Comparison of ENCODE assay signal across 1 cellular context in the genomic region with DNA sequence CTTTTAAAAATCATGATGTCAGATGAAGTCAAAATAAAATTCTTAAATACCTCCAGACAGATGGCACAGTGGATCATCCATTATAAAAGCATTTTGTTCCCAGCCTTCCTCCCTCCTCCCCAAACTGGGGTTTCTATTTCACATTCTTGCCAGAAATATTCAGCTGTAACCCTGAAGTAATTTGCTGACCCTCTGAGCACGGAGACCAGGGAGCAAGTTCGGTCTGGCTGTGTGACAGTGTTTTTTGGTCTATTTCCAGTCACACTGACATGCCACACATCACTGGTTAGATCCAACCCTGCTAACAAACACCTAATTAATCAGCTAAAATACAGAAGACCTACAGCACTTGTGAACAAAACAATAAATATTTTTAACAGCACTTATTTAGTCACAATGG.
TF ChIP-seq lines count a peak whose summit lies in the region.

No MANE protein-coding gene starts in this region.

TF ChIP-seq in GM23338, 12 proteins besides CTCF, POLR2A, EP300 and RAD21 (continued from another document):
- TF ChIP-seq, protein P1, sequence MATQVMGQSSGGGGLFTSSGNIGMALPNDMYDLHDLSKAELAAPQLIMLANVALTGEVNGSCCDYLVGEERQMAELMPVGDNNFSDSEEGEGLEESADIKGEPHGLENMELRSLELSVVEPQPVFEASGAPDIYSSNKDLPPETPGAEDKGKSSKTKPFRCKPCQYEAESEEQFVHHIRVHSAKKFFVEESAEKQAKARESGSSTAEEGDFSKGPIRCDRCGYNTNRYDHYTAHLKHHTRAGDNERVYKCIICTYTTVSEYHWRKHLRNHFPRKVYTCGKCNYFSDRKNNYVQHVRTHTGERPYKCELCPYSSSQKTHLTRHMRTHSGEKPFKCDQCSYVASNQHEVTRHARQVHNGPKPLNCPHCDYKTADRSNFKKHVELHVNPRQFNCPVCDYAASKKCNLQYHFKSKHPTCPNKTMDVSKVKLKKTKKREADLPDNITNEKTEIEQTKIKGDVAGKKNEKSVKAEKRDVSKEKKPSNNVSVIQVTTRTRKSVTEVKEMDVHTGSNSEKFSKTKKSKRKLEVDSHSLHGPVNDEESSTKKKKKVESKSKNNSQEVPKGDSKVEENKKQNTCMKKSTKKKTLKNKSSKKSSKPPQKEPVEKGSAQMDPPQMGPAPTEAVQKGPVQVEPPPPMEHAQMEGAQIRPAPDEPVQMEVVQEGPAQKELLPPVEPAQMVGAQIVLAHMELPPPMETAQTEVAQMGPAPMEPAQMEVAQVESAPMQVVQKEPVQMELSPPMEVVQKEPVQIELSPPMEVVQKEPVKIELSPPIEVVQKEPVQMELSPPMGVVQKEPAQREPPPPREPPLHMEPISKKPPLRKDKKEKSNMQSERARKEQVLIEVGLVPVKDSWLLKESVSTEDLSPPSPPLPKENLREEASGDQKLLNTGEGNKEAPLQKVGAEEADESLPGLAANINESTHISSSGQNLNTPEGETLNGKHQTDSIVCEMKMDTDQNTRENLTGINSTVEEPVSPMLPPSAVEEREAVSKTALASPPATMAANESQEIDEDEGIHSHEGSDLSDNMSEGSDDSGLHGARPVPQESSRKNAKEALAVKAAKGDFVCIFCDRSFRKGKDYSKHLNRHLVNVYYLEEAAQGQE (IDR thresholded peaks at IDR 0.05; ENCODE audit: unreplicated experiment): no peak
- no peak for TF ChIP-seq CREB1 (CRISPR knock-in tag; IDR thresholded peaks at IDR 0.05; ENCODE audit: low read depth)
- no peak for TF ChIP-seq ZNF331 (CRISPR knock-in tag; IDR thresholded peaks at IDR 0.05; ENCODE audit: low read depth)
- no peak for TF ChIP-seq ZNF114 (CRISPR knock-in tag; IDR thresholded peaks at IDR 0.05)
- TF ChIP-seq NANOG (IDR thresholded peaks at IDR 0.05; ENCODE audit: borderline replicate concordance): no peak
- TF ChIP-seq STAT1 (IDR thresholded peaks at IDR 0.05; ENCODE audit: unreplicated experiment): no peak
- no peak for TF ChIP-seq JUNB (IDR thresholded peaks at IDR 0.05; ENCODE audit: unreplicated experiment)
- TF ChIP-seq EZH2 (IDR thresholded peaks at IDR 0.05; ENCODE audit: low read depth, unreplicated experiment): no peak
- TF ChIP-seq EZH2phosphoT487 (IDR thresholded peaks at IDR 0.05; ENCODE audit: unreplicated experiment): no peak
- TF ChIP-seq, protein P2, sequence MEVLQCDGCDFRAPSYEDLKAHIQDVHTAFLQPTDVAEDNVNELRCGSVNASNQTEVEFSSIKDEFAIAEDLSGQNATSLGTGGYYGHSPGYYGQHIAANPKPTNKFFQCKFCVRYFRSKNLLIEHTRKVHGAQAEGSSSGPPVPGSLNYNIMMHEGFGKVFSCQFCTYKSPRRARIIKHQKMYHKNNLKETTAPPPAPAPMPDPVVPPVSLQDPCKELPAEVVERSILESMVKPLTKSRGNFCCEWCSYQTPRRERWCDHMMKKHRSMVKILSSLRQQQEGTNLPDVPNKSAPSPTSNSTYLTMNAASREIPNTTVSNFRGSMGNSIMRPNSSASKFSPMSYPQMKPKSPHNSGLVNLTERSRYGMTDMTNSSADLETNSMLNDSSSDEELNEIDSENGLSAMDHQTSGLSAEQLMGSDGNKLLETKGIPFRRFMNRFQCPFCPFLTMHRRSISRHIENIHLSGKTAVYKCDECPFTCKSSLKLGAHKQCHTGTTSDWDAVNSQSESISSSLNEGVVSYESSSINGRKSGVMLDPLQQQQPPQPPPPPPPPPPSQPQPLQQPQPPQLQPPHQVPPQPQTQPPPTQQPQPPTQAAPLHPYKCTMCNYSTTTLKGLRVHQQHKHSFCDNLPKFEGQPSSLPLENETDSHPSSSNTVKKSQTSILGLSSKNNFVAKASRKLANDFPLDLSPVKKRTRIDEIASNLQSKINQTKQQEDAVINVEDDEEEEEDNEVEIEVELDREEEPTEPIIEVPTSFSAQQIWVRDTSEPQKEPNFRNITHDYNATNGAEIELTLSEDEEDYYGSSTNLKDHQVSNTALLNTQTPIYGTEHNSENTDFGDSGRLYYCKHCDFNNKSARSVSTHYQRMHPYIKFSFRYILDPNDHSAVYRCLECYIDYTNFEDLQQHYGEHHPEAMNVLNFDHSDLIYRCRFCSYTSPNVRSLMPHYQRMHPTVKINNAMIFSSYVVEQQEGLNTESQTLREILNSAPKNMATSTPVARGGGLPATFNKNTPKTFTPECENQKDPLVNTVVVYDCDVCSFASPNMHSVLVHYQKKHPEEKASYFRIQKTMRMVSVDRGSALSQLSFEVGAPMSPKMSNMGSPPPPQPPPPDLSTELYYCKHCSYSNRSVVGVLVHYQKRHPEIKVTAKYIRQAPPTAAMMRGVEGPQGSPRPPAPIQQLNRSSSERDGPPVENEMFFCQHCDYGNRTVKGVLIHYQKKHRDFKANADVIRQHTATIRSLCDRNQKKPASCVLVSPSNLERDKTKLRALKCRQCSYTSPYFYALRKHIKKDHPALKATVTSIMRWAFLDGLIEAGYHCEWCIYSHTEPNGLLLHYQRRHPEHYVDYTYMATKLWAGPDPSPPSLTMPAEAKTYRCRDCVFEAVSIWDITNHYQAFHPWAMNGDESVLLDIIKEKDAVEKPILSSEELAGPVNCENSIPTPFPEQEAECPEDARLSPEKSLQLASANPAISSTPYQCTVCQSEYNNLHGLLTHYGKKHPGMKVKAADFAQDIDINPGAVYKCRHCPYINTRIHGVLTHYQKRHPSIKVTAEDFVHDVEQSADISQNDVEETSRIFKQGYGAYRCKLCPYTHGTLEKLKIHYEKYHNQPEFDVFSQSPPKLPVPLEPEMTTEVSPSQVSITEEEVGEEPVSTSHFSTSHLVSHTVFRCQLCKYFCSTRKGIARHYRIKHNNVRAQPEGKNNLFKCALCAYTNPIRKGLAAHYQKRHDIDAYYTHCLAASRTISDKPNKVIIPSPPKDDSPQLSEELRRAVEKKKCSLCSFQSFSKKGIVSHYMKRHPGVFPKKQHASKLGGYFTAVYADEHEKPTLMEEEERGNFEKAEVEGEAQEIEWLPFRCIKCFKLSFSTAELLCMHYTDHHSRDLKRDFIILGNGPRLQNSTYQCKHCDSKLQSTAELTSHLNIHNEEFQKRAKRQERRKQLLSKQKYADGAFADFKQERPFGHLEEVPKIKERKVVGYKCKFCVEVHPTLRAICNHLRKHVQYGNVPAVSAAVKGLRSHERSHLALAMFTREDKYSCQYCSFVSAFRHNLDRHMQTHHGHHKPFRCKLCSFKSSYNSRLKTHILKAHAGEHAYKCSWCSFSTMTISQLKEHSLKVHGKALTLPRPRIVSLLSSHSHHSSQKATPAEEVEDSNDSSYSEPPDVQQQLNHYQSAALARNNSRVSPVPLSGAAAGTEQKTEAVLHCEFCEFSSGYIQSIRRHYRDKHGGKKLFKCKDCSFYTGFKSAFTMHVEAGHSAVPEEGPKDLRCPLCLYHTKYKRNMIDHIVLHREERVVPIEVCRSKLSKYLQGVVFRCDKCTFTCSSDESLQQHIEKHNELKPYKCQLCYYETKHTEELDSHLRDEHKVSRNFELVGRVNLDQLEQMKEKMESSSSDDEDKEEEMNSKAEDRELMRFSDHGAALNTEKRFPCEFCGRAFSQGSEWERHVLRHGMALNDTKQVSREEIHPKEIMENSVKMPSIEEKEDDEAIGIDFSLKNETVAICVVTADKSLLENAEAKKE (CRISPR knock-in tag; IDR thresholded peaks at IDR 0.05): no peak
- no peak for TF ChIP-seq POLR2AphosphoS5 (IDR thresholded peaks at IDR 0.05; ENCODE audit: low read depth)
